Comparison of ENCODE assay signal across 1 cellular context in the genomic region with DNA sequence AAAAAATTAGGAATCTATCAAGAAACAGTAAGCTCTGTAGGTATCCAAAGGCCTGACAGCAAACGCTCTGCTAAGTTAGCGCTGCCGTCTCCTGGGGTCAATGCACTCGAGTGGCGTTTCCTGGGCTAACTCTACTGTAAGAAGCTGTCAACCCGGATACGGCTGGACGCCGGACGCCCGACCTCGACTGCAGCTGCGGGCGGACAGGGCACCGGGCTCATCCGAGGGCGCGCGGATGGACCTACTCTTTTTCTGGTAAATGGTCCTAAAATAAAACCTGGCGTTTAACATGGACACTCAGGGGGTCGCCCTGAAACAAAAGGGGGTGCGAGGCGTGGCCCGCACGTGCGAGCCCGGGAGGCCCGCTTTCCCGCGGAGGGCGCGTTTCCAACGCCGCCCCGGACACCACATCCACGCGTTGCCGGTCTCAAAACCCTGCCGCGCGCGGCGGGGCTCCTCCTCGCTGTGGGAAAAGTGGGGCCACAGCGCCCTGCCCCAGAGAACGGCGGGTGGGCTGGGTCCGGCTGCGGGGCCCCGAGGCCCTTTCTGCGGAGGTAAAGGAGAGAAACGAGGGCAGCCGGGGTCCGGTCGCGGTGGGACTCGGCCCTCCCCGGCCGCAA.
TF ChIP-seq lines count a peak whose summit lies in the region.

No MANE protein-coding gene starts in this region.

TF ChIP-seq in HEK293, 187 proteins besides CTCF, POLR2A, EP300 and RAD21 (continued from another document):
- TF ChIP-seq REST (tag by site-specific recombination; IDR thresholded peaks at IDR 0.05) (0 out of 2 replicates have a peak, but pooled peaks have one; percentile 16), ZNF140 (tag by site-specific recombination; IDR thresholded peaks at IDR 0.05) (no peak), KLF8 (tag by site-specific recombination; IDR thresholded peaks at IDR 0.05) (no peak), ZNF600 (tag by site-specific recombination; IDR thresholded peaks at IDR 0.05) (no peak), ZNF248 (tag by site-specific recombination; IDR thresholded peaks at IDR 0.05) (no peak), ZNF707 (tag by site-specific recombination; IDR thresholded peaks at IDR 0.05) (no peak), KLF9 (tag by site-specific recombination; IDR thresholded peaks at IDR 0.05; ENCODE audit: low read depth) (no peak), ZNF266 (tag by site-specific recombination; IDR thresholded peaks at IDR 0.05; ENCODE audit: low read depth) (no peak), ZNF157 (tag by site-specific recombination; IDR thresholded peaks at IDR 0.05) (no peak), ZNF184 (tag by site-specific recombination; IDR thresholded peaks at IDR 0.05) (no peak), ZNF211 (tag by site-specific recombination; IDR thresholded peaks at IDR 0.05; ENCODE audit: low read depth) (no peak), ZNF433 (tag by site-specific recombination; IDR thresholded peaks at IDR 0.05; ENCODE audit: low read depth) (no peak), FEZF1 (tag by site-specific recombination; IDR thresholded peaks at IDR 0.05) (no peak), ZNF202 (tag by site-specific recombination; IDR thresholded peaks at IDR 0.05; ENCODE audit: borderline replicate concordance) (no peak), ZNF785 (tag by site-specific recombination; IDR thresholded peaks at IDR 0.05) (no peak), AEBP2 (tag by site-specific recombination; IDR thresholded peaks at IDR 0.05; ENCODE audit: borderline replicate concordance) (no peak), ZNF510 (tag by site-specific recombination; IDR thresholded peaks at IDR 0.05; ENCODE audit: insufficient replicate concordance) (no peak), ZBTB8A (tag by site-specific recombination; IDR thresholded peaks at IDR 0.05) (peak; percentile 42), ZNF174 (tag by site-specific recombination; IDR thresholded peaks at IDR 0.05) (no peak), ZNF449 (tag by site-specific recombination; IDR thresholded peaks at IDR 0.05) (no peak), GLI4 (tag by site-specific recombination; IDR thresholded peaks at IDR 0.05) (no peak), SP3 (tag by site-specific recombination; IDR thresholded peaks at IDR 0.05) (no peak), ZNF112 (tag by site-specific recombination; IDR thresholded peaks at IDR 0.05) (no peak), ZIC2 (tag by site-specific recombination; IDR thresholded peaks at IDR 0.05) (peak; percentile 83), ZBTB26 (tag by site-specific recombination; optimal IDR thresholded peaks at IDR 0.05) (peak; percentile 53), ZNF76 (tag by site-specific recombination; IDR thresholded peaks at IDR 0.05; ENCODE audit: borderline replicate concordance, low read depth) (no peak), ELK4 (IDR thresholded peaks at IDR 0.05; ENCODE audit: borderline replicate concordance, low read depth, low read length) (no peak)
- TF ChIP-seq, protein P1, sequence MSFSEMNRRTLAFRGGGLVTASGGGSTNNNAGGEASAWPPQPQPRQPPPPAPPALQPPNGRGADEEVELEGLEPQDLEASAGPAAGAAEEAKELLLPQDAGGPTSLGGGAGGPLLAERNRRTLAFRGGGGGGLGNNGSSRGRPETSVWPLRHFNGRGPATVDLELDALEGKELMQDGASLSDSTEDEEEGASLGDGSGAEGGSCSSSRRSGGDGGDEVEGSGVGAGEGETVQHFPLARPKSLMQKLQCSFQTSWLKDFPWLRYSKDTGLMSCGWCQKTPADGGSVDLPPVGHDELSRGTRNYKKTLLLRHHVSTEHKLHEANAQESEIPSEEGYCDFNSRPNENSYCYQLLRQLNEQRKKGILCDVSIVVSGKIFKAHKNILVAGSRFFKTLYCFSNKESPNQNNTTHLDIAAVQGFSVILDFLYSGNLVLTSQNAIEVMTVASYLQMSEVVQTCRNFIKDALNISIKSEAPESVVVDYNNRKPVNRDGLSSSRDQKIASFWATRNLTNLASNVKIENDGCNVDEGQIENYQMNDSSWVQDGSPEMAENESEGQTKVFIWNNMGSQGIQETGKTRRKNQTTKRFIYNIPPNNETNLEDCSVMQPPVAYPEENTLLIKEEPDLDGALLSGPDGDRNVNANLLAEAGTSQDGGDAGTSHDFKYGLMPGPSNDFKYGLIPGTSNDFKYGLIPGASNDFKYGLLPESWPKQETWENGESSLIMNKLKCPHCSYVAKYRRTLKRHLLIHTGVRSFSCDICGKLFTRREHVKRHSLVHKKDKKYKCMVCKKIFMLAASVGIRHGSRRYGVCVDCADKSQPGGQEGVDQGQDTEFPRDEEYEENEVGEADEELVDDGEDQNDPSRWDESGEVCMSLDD (tag by site-specific recombination; IDR thresholded peaks at IDR 0.05) = 0 out of 2 replicates have a peak, but pooled peaks have one; percentile 49
- TF ChIP-seq, protein P2, sequence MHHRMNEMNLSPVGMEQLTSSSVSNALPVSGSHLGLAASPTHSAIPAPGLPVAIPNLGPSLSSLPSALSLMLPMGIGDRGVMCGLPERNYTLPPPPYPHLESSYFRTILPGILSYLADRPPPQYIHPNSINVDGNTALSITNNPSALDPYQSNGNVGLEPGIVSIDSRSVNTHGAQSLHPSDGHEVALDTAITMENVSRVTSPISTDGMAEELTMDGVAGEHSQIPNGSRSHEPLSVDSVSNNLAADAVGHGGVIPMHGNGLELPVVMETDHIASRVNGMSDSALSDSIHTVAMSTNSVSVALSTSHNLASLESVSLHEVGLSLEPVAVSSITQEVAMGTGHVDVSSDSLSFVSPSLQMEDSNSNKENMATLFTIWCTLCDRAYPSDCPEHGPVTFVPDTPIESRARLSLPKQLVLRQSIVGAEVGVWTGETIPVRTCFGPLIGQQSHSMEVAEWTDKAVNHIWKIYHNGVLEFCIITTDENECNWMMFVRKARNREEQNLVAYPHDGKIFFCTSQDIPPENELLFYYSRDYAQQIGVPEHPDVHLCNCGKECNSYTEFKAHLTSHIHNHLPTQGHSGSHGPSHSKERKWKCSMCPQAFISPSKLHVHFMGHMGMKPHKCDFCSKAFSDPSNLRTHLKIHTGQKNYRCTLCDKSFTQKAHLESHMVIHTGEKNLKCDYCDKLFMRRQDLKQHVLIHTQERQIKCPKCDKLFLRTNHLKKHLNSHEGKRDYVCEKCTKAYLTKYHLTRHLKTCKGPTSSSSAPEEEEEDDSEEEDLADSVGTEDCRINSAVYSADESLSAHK (tag by site-specific recombination; IDR thresholded peaks at IDR 0.05) = no peak
